In the genomic region with DNA sequence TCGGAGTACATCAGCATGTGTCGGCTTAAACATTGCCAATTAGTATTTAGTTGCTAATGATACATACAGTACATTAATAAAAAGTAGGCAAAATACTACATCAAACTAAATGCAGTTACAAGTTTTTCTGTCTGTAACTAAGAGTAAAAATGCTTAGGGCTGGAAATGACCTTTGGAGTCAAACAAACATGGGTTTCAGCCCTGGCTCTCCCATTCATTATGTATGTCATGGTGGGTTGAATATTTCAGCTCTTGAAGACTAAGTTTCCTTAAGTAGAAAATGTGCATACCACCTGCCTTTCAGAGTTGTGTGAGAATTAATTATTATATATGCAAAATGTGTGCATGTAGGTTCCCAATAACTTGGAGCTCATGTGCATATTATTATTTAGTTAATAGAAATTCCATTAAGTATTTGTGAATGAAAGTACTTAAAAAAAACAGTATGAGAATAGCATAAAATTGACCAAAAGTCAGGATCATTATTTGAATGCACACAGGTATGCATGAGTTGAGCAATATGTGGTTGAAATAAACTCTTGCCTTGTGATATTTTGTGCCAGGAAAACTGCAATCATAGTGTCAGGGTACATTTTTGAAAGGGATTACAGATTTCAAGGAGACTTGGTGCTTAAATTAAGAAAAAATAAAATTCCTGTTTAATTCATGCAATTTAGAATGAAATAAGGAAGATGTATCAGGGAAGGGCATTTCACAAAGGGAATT, we compare ENCODE assay signal across 20 cellular contexts.
DNase-seq lines count a peak whose midpoint lies in the region; ATAC-seq, FAIRE-seq and TF ChIP-seq lines count a peak whose summit lies in the region.
"Had no signal": no experiment of that assay in that cellular context is flagged by ENCODE, and none has a peak within 500 bp of the region (broad histone marks: within the 10 kb centered on the region; RNA-seq: fewer than 3 reads in every experiment).

No MANE protein-coding gene starts in this region.

- H3K9me3 ChIP-seq in hepatocyte (ENCODE audit: low read depth) (no peaks in the 10 kb centered on the region), HepG2 (ENCODE audit: low read length) (no peaks in the 10 kb centered on the region), stomach (no peaks in the 10 kb centered on the region)
- H3K9me3 ChIP-seq: BLaER1 treated with 17β-estradiol and CSF1 and Interleukin-3, amounts not matched to agents 10 nM and 100 nM had no signal

- H3K36me3 ChIP-seq in hepatocyte (replicated peaks; ENCODE audit: insufficient read depth, low read depth) (no peaks in the 10 kb centered on the region), HepG2 (replicated peaks in 1 of 2; ENCODE audit: control insufficient read depth in 1 of 2, insufficient read depth in 2 of 2, low read length in 2 of 2) (no peaks in the 10 kb centered on the region), stomach (no peaks in the 10 kb centered on the region)
- H3K36me3 ChIP-seq: BLaER1 treated with 17β-estradiol and CSF1 and Interleukin-3, amounts not matched to agents 10 nM and 100 nM had no signal

- H3K79me2 ChIP-seq in hepatocyte (no peaks in the 10 kb centered on the region), HepG2 (ENCODE audit: insufficient read depth, low read length) (no peaks in the 10 kb centered on the region)

- no peaks in the 10 kb centered on the region for H4K20me1 ChIP-seq in hepatocyte (ENCODE audit: insufficient read depth, poor library complexity, severe bottlenecking)
- H4K20me1 ChIP-seq in HepG2 (ENCODE audit: insufficient read depth, low read length) = no peaks in the 10 kb centered on the region
- H4K20me1 ChIP-seq: BLaER1 treated with 17β-estradiol and CSF1 and Interleukin-3, amounts not matched to agents 10 nM and 100 nM had no signal

- H3K27ac Mint-ChIP-seq in progenitor cell of endocrine pancreas = peak overlapping the region; percentile 57
- H3K27ac Mint-ChIP-seq: B cell; CD8-positive, alpha-beta memory T cell; HFFc6 had no signal

- H3K27me3 Mint-ChIP-seq in progenitor cell of endocrine pancreas = no peaks in the 10 kb centered on the region
- H3K27me3 Mint-ChIP-seq: B cell; CD8-positive, alpha-beta memory T cell had no signal

- H3K27me3 ChIP-seq in hepatocyte = no peaks in the 10 kb centered on the region
- H3K27me3 ChIP-seq in HepG2 (ENCODE audit: control insufficient read depth in 1 of 2, insufficient read depth in 2 of 2, low read length in 2 of 2) = no peaks in the 10 kb centered on the region; a peak in 1 of 5 replicates
- H3K27me3 ChIP-seq in stomach = no peaks in the 10 kb centered on the region
- H3K27me3 ChIP-seq: BLaER1 treated with 17β-estradiol and CSF1 and Interleukin-3, amounts not matched to agents 10 nM and 100 nM had no signal

- FAIRE-seq in HepG2 (lab: Jason Lieb, UNC) = no peak
- FAIRE-seq: GM12878, K562 had no signal

- peak overlapping the region; percentile 15 for H3K27ac ChIP-seq in hepatocyte
- no peak overlapping the region for H3K27ac ChIP-seq in HepG2 (ENCODE audit: extremely low read length, insufficient read depth, low read length)
- H3K27ac ChIP-seq in stomach = no peak overlapping the region
- H3K27ac ChIP-seq: BLaER1 treated with 17β-estradiol and CSF1 and Interleukin-3, amounts not matched to agents 10 nM and 100 nM had no signal

- TF ChIP-seq EP300 in HepG2 (IDR thresholded peaks at IDR 0.05; ENCODE audit: low read depth in 2 of 2, low read length in 2 of 2) (no peak), HepG2 (CRISPR knock-in tag; IDR thresholded peaks at IDR 0.05; ENCODE audit: borderline replicate concordance) (no peak), stomach (IDR thresholded peaks at IDR 0.05) (no peak)

- peaks cover 16% of the 10 kb centered on the region for H3K4me1 Mint-ChIP-seq in progenitor cell of endocrine pancreas (ENCODE audit: low read depth)
- H3K4me1 Mint-ChIP-seq: B cell; CD8-positive, alpha-beta memory T cell had no signal

- in situ Hi-C loops in HepG2 (cut with HindIII; ENCODE audit: extremely low pct_ligation_motif_present, low pct_unique_long_range_greater_than_20kb) = no loop called here

- DNase-seq in HuH-7 (ENCODE audit: low spot score) (peak; percentile 10), hepatocyte (ENCODE audit: low spot score) (peak; percentile 22), HepG2 (ENCODE audit: low spot score) (peak; percentile 42), progenitor cell of endocrine pancreas (ENCODE audit: low spot score, unreplicated experiment) (no peak), stomach (no peak), NCI-H1436 treated with DMSO at 0.1 percent for 48 hours (lab: John Stamatoyannopoulos, UW) (no peak)
- DNase-seq: CD8-positive, alpha-beta memory T cell; COR-L47; DMS79 treated with DMSO at 0.1 percent for 48 hours; GF-D8; GOT3; H7; HFFc6; IMR-90 had no signal

- no peak overlapping the region for H2AFZ ChIP-seq in hepatocyte
- no peak overlapping the region for H2AFZ ChIP-seq in HepG2 (ENCODE audit: low read length)

- peak; percentile 84 for ATAC-seq in HepG2
- ATAC-seq in HG03442 (IDR thresholded peaks at IDR 0.05; ENCODE audit: unreplicated experiment) = no peak
- ATAC-seq: GM12878, HCT116, K562 had no signal

- no peak overlapping the region for H3K4me3 ChIP-seq in hepatocyte
- no peak overlapping the region for H3K4me3 ChIP-seq in HepG2 (replicated peaks in 1 of 3; ENCODE audit: insufficient read depth in 1 of 3, low read depth in 2 of 3, low read length in 3 of 3)
- H3K4me3 ChIP-seq in stomach = no peak overlapping the region
- H3K4me3 ChIP-seq: BLaER1 treated with 17β-estradiol and CSF1 and Interleukin-3, amounts not matched to agents 10 nM and 100 nM; GM12878; K562 had no signal

- 91% methylated on average over 2 of the region's 2 CpGs for WGBS in hepatocyte (ENCODE audit: low lambda C conversion rate, missing lambda C conversion rate)
- WGBS in HepG2 (ENCODE audit: low lambda C conversion rate) = 73% methylated on average over 2 of the region's 2 CpGs
- WGBS in stomach, 5 donors = 92 to 98% (median 95%) methylated on average over 2 of the region's 2 CpGs

- no peaks in the 10 kb centered on the region for H3K9me2 ChIP-seq in hepatocyte (replicated peaks; ENCODE audit: insufficient read depth)

- TF ChIP-seq CTCF in hepatocyte (IDR thresholded peaks at IDR 0.05; ENCODE audit: poor library complexity) (no peak), HepG2 (CRISPR knock-in tag; IDR thresholded peaks at IDR 0.05) (no peak), progenitor cell of endocrine pancreas (IDR thresholded peaks at IDR 0.05; ENCODE audit: unreplicated experiment) (no peak), stomach (IDR thresholded peaks at IDR 0.05) (no peak)

- no peaks in the 10 kb centered on the region for H3K9me3 Mint-ChIP-seq in progenitor cell of endocrine pancreas (ENCODE audit: low read depth)

- no peak overlapping the region for H3K4me3 Mint-ChIP-seq in progenitor cell of endocrine pancreas (ENCODE audit: low read depth)
- H3K4me3 Mint-ChIP-seq: B cell; CD8-positive, alpha-beta memory T cell; HFFc6 had no signal

- BruUV-seq in HepG2 (replicated peaks; lab: Mats Ljungman, UMichigan) = no TSS peak

- H3K4me1 ChIP-seq in hepatocyte (ENCODE audit: insufficient read depth) = no peaks in the 10 kb centered on the region
- H3K4me1 ChIP-seq in HepG2 (ENCODE audit: insufficient read depth, low read length) = peaks cover 12% of the 10 kb centered on the region
- no peaks in the 10 kb centered on the region for H3K4me1 ChIP-seq in stomach
- H3K4me1 ChIP-seq: BLaER1 treated with 17β-estradiol and CSF1 and Interleukin-3, amounts not matched to agents 10 nM and 100 nM had no signal

- TF ChIP-seq RAD21 in HepG2 (CRISPR knock-in tag; IDR thresholded peaks at IDR 0.05) = no peak

- CTCF ChIA-PET in HepG2 (lab: Yijun Ruan, JAX; ENCODE audit: low intra/inter-chr PET ratio, low total read pairs) = no interaction called here

- H3K4me2 ChIP-seq in hepatocyte = peak overlapping the region; percentile 34
- H3K4me2 ChIP-seq in HepG2 (ENCODE audit: low read depth, low read length) = peak overlapping the region; percentile 40; the same call in 1 of the 2 replicates
- H3K4me2 ChIP-seq: BLaER1 treated with 17β-estradiol and CSF1 and Interleukin-3, amounts not matched to agents 10 nM and 100 nM had no signal

- H3K36me3 Mint-ChIP-seq in progenitor cell of endocrine pancreas (ENCODE audit: insufficient read depth) = no peaks in the 10 kb centered on the region
- H3K36me3 Mint-ChIP-seq: CD8-positive, alpha-beta memory T cell had no signal

- intact Hi-C loops in HepG2 (cut with micrococcal nuclease; ENCODE audit: unreplicated experiment) = no loop called here
- intact Hi-C loops in stomach (cut with DNase I; ENCODE audit: low total_unique reads) = no loop called here

- TF ChIP-seq POLR2A in HepG2 (IDR thresholded peaks at IDR 0.05; ENCODE audit: insufficient read depth in 1 of 2, low read depth in 2 of 2, low read length in 2 of 2) (no peak), stomach (IDR thresholded peaks at IDR 0.05) (no peak)

- POLR2A ChIA-PET in HepG2 (lab: Yijun Ruan, JAX) = no interaction called here

- H3K9ac ChIP-seq in HepG2 (ENCODE audit: insufficient read depth, low read depth, low read length) = no peak overlapping the region
- H3K9ac ChIP-seq: BLaER1 treated with 17β-estradiol and CSF1 and Interleukin-3, amounts not matched to agents 10 nM and 100 nM had no signal

TF ChIP-seq in HepG2, 621 proteins besides CTCF, POLR2A, EP300 and RAD21 (continues in another document):
- TF ChIP-seq MTA1 (CRISPR knock-in tag; IDR thresholded peaks at IDR 0.05; ENCODE audit: borderline replicate concordance) = no peak
- TF ChIP-seq HNF4A (CRISPR knock-in tag; IDR thresholded peaks at IDR 0.05) = peak; percentile 68

Comparison
In these comparisons a context has a peak if more than half of its experiments do, and no peak if none do; other contexts are left out.
1. DNase-seq: peak in HuH-7 (single experiment), hepatocyte (single experiment) and HepG2 (single experiment); none in progenitor cell of endocrine pancreas (single experiment), stomach (single experiment) and NCI-H1436 treated with DMSO at 0.1 percent for 48 hours (single experiment).